8 cellular contexts compared by ENCODE assay signal in genomic region chr4:118279328-118279727, GRCh38.
DNase-seq lines count a peak whose midpoint lies in the region; ATAC-seq and TF ChIP-seq lines count a peak whose summit lies in the region.

No MANE protein-coding gene starts in this region.

- H3K27ac ChIP-seq in HEK293 (ENCODE audit: extremely low read depth, low read depth, low read length): peak overlapping the region; percentile 68; the same call in 1 of the 2 replicates
- H3K27ac ChIP-seq in hepatocyte: peak overlapping the region; percentile 91
- H3K27ac ChIP-seq in smooth muscle cell (ENCODE audit: low read depth): peak overlapping the region; percentile 82
- H3K27ac ChIP-seq in RWPE1: no peak overlapping the region; the same call in 1 of the 2 replicates

- DNase-seq in activated B cell treated with CpG ODN at 0.5 μM for 24 hours (no peak), hepatocyte (ENCODE audit: low spot score) (no peak), smooth muscle cell (lab: John Stamatoyannopoulos, UW; ENCODE audit: unreplicated experiment) (no peak), RWPE1 (ENCODE audit: low spot score) (no peak), GM13977 (ENCODE audit: low spot score) (no peak), HEK293T (ENCODE audit: extremely low spot score) (no peak)
- DNase-seq in activated CD4-positive, CD25-positive, alpha-beta regulatory T cell (lab: John Stamatoyannopoulos, UW): no peak

- H3K4me1 Mint-ChIP-seq in activated B cell treated with CpG ODN at 0.5 μM for 24 hours: peaks cover 67% of the 10 kb centered on the region

- H3K36me3 Mint-ChIP-seq in activated B cell treated with CpG ODN at 0.5 μM for 24 hours (ENCODE audit: low read depth): peaks cover 54% of the 10 kb centered on the region

- H4K20me1 ChIP-seq in hepatocyte (ENCODE audit: insufficient read depth, poor library complexity, severe bottlenecking) (no peaks in the 10 kb centered on the region), smooth muscle cell (ENCODE audit: low read depth) (peaks cover 11% of the 10 kb centered on the region)

- H3K4me3 Mint-ChIP-seq in activated B cell treated with CpG ODN at 0.5 μM for 24 hours: peak overlapping the region; percentile 94

- peaks cover 20% of the 10 kb centered on the region for H3F3A ChIP-seq in smooth muscle cell (ENCODE audit: low read depth)

- CTCF ChIA-PET in HEK293 (lab: Yijun Ruan, JAX): interaction anchor here (0.7 kb wide), 1 partner anchor 1684 kb away, joined by 3 read pairs; no protein-coding TSS in a partner anchor
- CTCF ChIA-PET in activated B cell treated with CpG ODN at 0.5 μM for 24 hours (lab: Charles Lee): no interaction called here
- CTCF ChIA-PET in RWPE1 (lab: Yijun Ruan, JAX): interaction anchor here (0.6 to 0.7 kb wide), 2 partner anchors 80 to 582 kb away, joined by 3 read pairs; no protein-coding TSS in a partner anchor
- CTCF ChIA-PET in HEK293T (lab: Yijun Ruan, JAX): no interaction called here

- H3K27ac Mint-ChIP-seq in activated B cell treated with CpG ODN at 0.5 μM for 24 hours: peak overlapping the region; percentile 97

- H3K9me2 ChIP-seq in hepatocyte (replicated peaks; ENCODE audit: insufficient read depth): no peaks in the 10 kb centered on the region

- peaks cover 22% of the 10 kb centered on the region for H3K79me2 ChIP-seq in hepatocyte
- peaks cover 8% of the 10 kb centered on the region for H3K79me2 ChIP-seq in smooth muscle cell (ENCODE audit: low read depth)

- 5% methylated on average over 13 of the region's 13 CpGs for WGBS in hepatocyte (ENCODE audit: low lambda C conversion rate, missing lambda C conversion rate)
- 9% methylated on average over 13 of the region's 13 CpGs for WGBS in smooth muscle cell (ENCODE audit: low lambda C conversion rate)

- peak overlapping the region; percentile 24 for H2AFZ ChIP-seq in hepatocyte
- peak overlapping the region; percentile 99 for H2AFZ ChIP-seq in smooth muscle cell (ENCODE audit: low read depth)

- H3K27me3 ChIP-seq in hepatocyte (no peaks in the 10 kb centered on the region), smooth muscle cell (ENCODE audit: low read depth) (no peaks in the 10 kb centered on the region)

- H3K4me2 ChIP-seq in hepatocyte (peak overlapping the region; percentile 89), smooth muscle cell (peak overlapping the region; percentile 94)

- no peaks in the 10 kb centered on the region for H3K4me1 ChIP-seq in HEK293 (ENCODE audit: control insufficient read depth, insufficient read depth, low read length)
- H3K4me1 ChIP-seq in hepatocyte (ENCODE audit: insufficient read depth): peaks cover 26% of the 10 kb centered on the region
- peaks cover 19% of the 10 kb centered on the region for H3K4me1 ChIP-seq in smooth muscle cell (ENCODE audit: low read depth)

- H3K27me3 Mint-ChIP-seq in activated B cell treated with CpG ODN at 0.5 μM for 24 hours: no peaks in the 10 kb centered on the region

- intact Hi-C loops in activated B cell treated with CpG ODN at 0.5 μM for 24 hours (cut with micrococcal nuclease): loop anchor here (2.0 to 10.0 kb wide), 4 partner anchors 485 to 1773 kb away; partner anchors contain the start of gene PDE5A

- POLR2A ChIA-PET in HEK293 (lab: Yijun Ruan, JAX) (no interaction called here), activated B cell treated with CpG ODN at 0.5 μM for 24 hours (lab: Charles Lee) (interaction anchor here (1.0 kb wide), 1 partner anchor 406 kb away, joined by 4 read pairs; the partner anchor contains the start of gene METTL14), RWPE1 (lab: Yijun Ruan, JAX; ENCODE audit: low non-redundant PET) (no interaction called here), HEK293T (lab: Yijun Ruan, JAX) (interaction anchor here (0.7 to 0.8 kb wide), 2 partner anchors 46 to 85 kb away, joined by 3 read pairs; no protein-coding TSS in a partner anchor)

- H3K9ac ChIP-seq in smooth muscle cell (ENCODE audit: low read depth): peak overlapping the region; percentile 85

- peaks cover 0 to 39% of the 10 kb centered on the region in 2 experiments; a peak in 1 of 3 replicates for H3K36me3 ChIP-seq in HEK293 (ENCODE audit: control insufficient read depth in 2 of 2, insufficient read depth in 1 of 2, low read length in 2 of 2)
- no peaks in the 10 kb centered on the region for H3K36me3 ChIP-seq in hepatocyte (replicated peaks; ENCODE audit: insufficient read depth, low read depth)
- no peaks in the 10 kb centered on the region for H3K36me3 ChIP-seq in smooth muscle cell (ENCODE audit: low read depth)

- TF ChIP-seq CTCF in HEK293 (tag by site-specific recombination; IDR thresholded peaks at IDR 0.05) (no peak), activated B cell treated with CpG ODN at 0.5 μM for 24 hours (IDR thresholded peaks at IDR 0.05) (no peak), hepatocyte (IDR thresholded peaks at IDR 0.05; ENCODE audit: poor library complexity) (no peak), smooth muscle cell (IDR thresholded peaks at IDR 0.05; ENCODE audit: borderline replicate concordance, insufficient read depth, poor library complexity, severe bottlenecking) (no peak), RWPE1 (conservative IDR thresholded peaks at IDR 0.05; ENCODE audit: low read depth) (no peak), GM13977 (IDR thresholded peaks at IDR 0.05; ENCODE audit: extremely low read depth, insufficient read depth, missing control alignments) (no peak)

- peak overlapping the region; percentile 80 for H3K4me3 ChIP-seq in HEK293 (ENCODE audit: low read depth, low read length)
- peak overlapping the region; percentile 83 for H3K4me3 ChIP-seq in hepatocyte
- peak overlapping the region; percentile 73 for H3K4me3 ChIP-seq in smooth muscle cell

- no peak for ATAC-seq in activated B cell treated with CpG ODN at 0.5 μM for 24 hours (ENCODE audit: low read depth)

- in situ Hi-C loops in GM13977 (cut with MboI; ENCODE audit: low pct_unique_long_range_greater_than_20kb, low sequenced_read_pairs, unreplicated experiment): no loop called here

- H3K9me3 ChIP-seq in HEK293 (ENCODE audit: control insufficient read depth, insufficient read depth, low read depth, low read length): no peaks in the 10 kb centered on the region
- no peaks in the 10 kb centered on the region for H3K9me3 ChIP-seq in hepatocyte (ENCODE audit: low read depth)
- no peaks in the 10 kb centered on the region for H3K9me3 ChIP-seq in smooth muscle cell (replicated peaks; ENCODE audit: low read depth)

- H3K9me3 Mint-ChIP-seq in activated B cell treated with CpG ODN at 0.5 μM for 24 hours: no peaks in the 10 kb centered on the region

TF ChIP-seq in HEK293, 187 proteins besides CTCF, POLR2A, EP300 and RAD21 (continues in another document):
- TF ChIP-seq ZNF416 (tag by site-specific recombination; IDR thresholded peaks at IDR 0.05) (no peak), ZNF394 (tag by site-specific recombination; IDR thresholded peaks at IDR 0.05; ENCODE audit: borderline replicate concordance) (no peak), ZBTB11 (tag by site-specific recombination; conservative IDR thresholded peaks at IDR 0.05; ENCODE audit: low read depth) (no peak)

TF ChIP-seq in HEK293T, 16 proteins besides CTCF, POLR2A, EP300 and RAD21:
- TF ChIP-seq NFRKB (IDR thresholded peaks at IDR 0.05): no peak
- no peak for TF ChIP-seq L3MBTL2 (conservative IDR thresholded peaks at IDR 0.05)

Comparison
In these comparisons a context has a peak if more than half of its experiments do, and no peak if none do; other contexts are left out.
1. CTCF ChIA-PET loops: an anchor here in HEK293 (0.7 kb wide) and RWPE1 (0.6 to 0.7 kb wide); none called in activated B cell treated with CpG ODN at 0.5 μM for 24 hours and HEK293T.
2. POLR2A ChIA-PET loops: an anchor here in activated B cell treated with CpG ODN at 0.5 μM for 24 hours (1.0 kb wide) and HEK293T (0.7 to 0.8 kb wide); none called in HEK293 and RWPE1.